15 cellular contexts compared by ENCODE assay signal in genomic region chr6:109322825-109323580, GRCh38. TPM values are rescaled to one million over a fixed set of nuclear protein-coding genes. Genes with fewer than 3 reads are reported as not detected.
DNase-seq lines count a peak whose midpoint lies in the region; ATAC-seq and TF ChIP-seq lines count a peak whose summit lies in the region.
"Had no signal": no experiment of that assay in that cellular context is flagged by ENCODE, and none has a peak within 500 bp of the region (broad histone marks: within the 10 kb centered on the region; RNA-seq: fewer than 3 reads in every experiment).

No MANE protein-coding gene starts in this region.

- WGBS in heart right ventricle, 2 donors: 70 to 74% methylated on average over 6 of the region's 6 CpGs

- no peak overlapping the region for H3K4me3 Mint-ChIP-seq in activated naive CD8-positive, alpha-beta T cell treated with anti-CD3 and anti-CD28 coated beads for 36 hours
- H3K4me3 Mint-ChIP-seq in activated naive CD8-positive, alpha-beta T cell treated with anti-CD3 and anti-CD28 coated beads, Interleukin-2, amount 50 U/mL, for 24 hours: no peak overlapping the region

- H3K9me3 ChIP-seq in heart right ventricle (no peaks in the 10 kb centered on the region), tibial artery (no peaks in the 10 kb centered on the region)
- H3K9me3 ChIP-seq: body of pancreas, gastrocnemius medialis, vagina had no signal

- H3K4me3 ChIP-seq in heart right ventricle (no peak overlapping the region), tibial artery (peak overlapping the region; percentile 29 to 40)
- H3K4me3 ChIP-seq: body of pancreas, gastrocnemius medialis, vagina had no signal

- H3K27me3 ChIP-seq in heart right ventricle (no peaks in the 10 kb centered on the region), tibial artery (no peaks in the 10 kb centered on the region)
- H3K27me3 ChIP-seq: body of pancreas, gastrocnemius medialis, vagina had no signal

- peaks cover 6% of the 10 kb centered on the region for H3K4me1 Mint-ChIP-seq in activated naive CD8-positive, alpha-beta T cell treated with anti-CD3 and anti-CD28 coated beads for 36 hours
- peaks cover 9% of the 10 kb centered on the region for H3K4me1 Mint-ChIP-seq in activated naive CD8-positive, alpha-beta T cell treated with anti-CD3 and anti-CD28 coated beads, Interleukin-2, amount 50 U/mL, for 24 hours

- H3K27ac ChIP-seq in heart right ventricle: peak overlapping the region in 1 of 10 donors; percentile 73
- peak overlapping the region; percentile 69 to 75 for H3K27ac ChIP-seq in tibial artery
- H3K27ac ChIP-seq: body of pancreas, gastrocnemius medialis, KMS-11, vagina had no signal

- H3K36me3 ChIP-seq in heart right ventricle: no peaks in the 10 kb centered on the region
- no peaks in the 10 kb centered on the region for H3K36me3 ChIP-seq in tibial artery
- H3K36me3 ChIP-seq: gastrocnemius medialis, vagina had no signal

- no peak for ATAC-seq in activated naive CD8-positive, alpha-beta T cell treated with anti-CD3 and anti-CD28 coated beads, Interleukin-2, amount 50 U/mL, for 24 hours
- ATAC-seq in heart right ventricle (peak; percentile 41 to 84 (median 76)), HG03565 (IDR thresholded peaks at IDR 0.05; ENCODE audit: unreplicated experiment) (no peak), HG02623 (IDR thresholded peaks at IDR 0.05; ENCODE audit: unreplicated experiment) (no peak)
- ATAC-seq: body of pancreas, gastrocnemius medialis, Panc1 had no signal

- no peaks in the 10 kb centered on the region for H3K9me3 Mint-ChIP-seq in activated naive CD8-positive, alpha-beta T cell treated with anti-CD3 and anti-CD28 coated beads for 36 hours
- no peaks in the 10 kb centered on the region for H3K9me3 Mint-ChIP-seq in activated naive CD8-positive, alpha-beta T cell treated with anti-CD3 and anti-CD28 coated beads, Interleukin-2, amount 50 U/mL, for 24 hours

- no peaks in the 10 kb centered on the region for H3K27me3 Mint-ChIP-seq in activated naive CD8-positive, alpha-beta T cell treated with anti-CD3 and anti-CD28 coated beads for 36 hours
- H3K27me3 Mint-ChIP-seq in activated naive CD8-positive, alpha-beta T cell treated with anti-CD3 and anti-CD28 coated beads, Interleukin-2, amount 50 U/mL, for 24 hours: no peaks in the 10 kb centered on the region

- peak overlapping the region; percentile 57 for H3K27ac Mint-ChIP-seq in activated naive CD8-positive, alpha-beta T cell treated with anti-CD3 and anti-CD28 coated beads for 36 hours
- no peak overlapping the region for H3K27ac Mint-ChIP-seq in activated naive CD8-positive, alpha-beta T cell treated with anti-CD3 and anti-CD28 coated beads, Interleukin-2, amount 50 U/mL, for 24 hours

- TF ChIP-seq CTCF in heart right ventricle (IDR thresholded peaks at IDR 0.05) (no peak), tibial artery (IDR thresholded peaks at IDR 0.05) (no peak)

- no peaks in the 10 kb centered on the region for H3K36me3 Mint-ChIP-seq in activated naive CD8-positive, alpha-beta T cell treated with anti-CD3 and anti-CD28 coated beads for 36 hours
- H3K36me3 Mint-ChIP-seq in activated naive CD8-positive, alpha-beta T cell treated with anti-CD3 and anti-CD28 coated beads, Interleukin-2, amount 50 U/mL, for 24 hours (ENCODE audit: low read depth): no peaks in the 10 kb centered on the region

- intact Hi-C loops in heart right ventricle (cut with DNase I): no loop called here
- intact Hi-C loops in tibial artery (cut with DNase I; ENCODE audit: low total_unique reads): no loop called here

- no peak for DNase-seq in activated naive CD8-positive, alpha-beta T cell treated with anti-CD3 and anti-CD28 coated beads for 36 hours
- no peak for DNase-seq in activated naive CD8-positive, alpha-beta T cell treated with anti-CD3 and anti-CD28 coated beads, Interleukin-2, amount 50 U/mL, for 24 hours
- DNase-seq in NOMO-1 treated with dmso at 0.1 percent for 144 hours (lab: John Stamatoyannopoulos, UW; ENCODE audit: unreplicated experiment) (peak; percentile 74), heart right ventricle (peak in 1 of 2 donors; percentile 43), tibial artery (peak; percentile 64 to 76), NCI-H1105 (lab: John Stamatoyannopoulos, UW) (no peak)
- DNase-seq: ACHN; stimulated activated CD4-positive, alpha-beta T cell treated with anti-CD3 and anti-CD28 coated beads, Interleukin-4, amount 100 ng/mL, for 24 hours had no signal

- H3K4me1 ChIP-seq in heart right ventricle: peaks cover 0 to 37% (median 4%) of the 10 kb centered on the region in 9 donors
- H3K4me1 ChIP-seq in tibial artery: peaks cover 0 to 33% (median 17%) of the 10 kb centered on the region in 4 donors
- H3K4me1 ChIP-seq: body of pancreas, vagina had no signal

RNA-seq across cellular contexts. Expression of gene CD164, which starts 59.3 kb away (rescaled TPM):
- 100 to 1,000 TPM; 171 to 180 TPM for total RNA-seq in activated naive CD8-positive, alpha-beta T cell treated with anti-CD3 and anti-CD28 coated beads for 36 hours
- 100 to 1,000 TPM; 106 to 180 (median 130) TPM for total RNA-seq in heart right ventricle
- polyA plus RNA-seq in heart right ventricle: 100 to 1,000 TPM in 1 of 2 donors, 10 to 100 TPM in 1; 88.5 to 138 TPM

Comparison
In these comparisons a context has a peak if more than half of its experiments do, and no peak if none do; other contexts are left out.
1. DNase-seq: peak in NOMO-1 treated with dmso at 0.1 percent for 144 hours (single experiment) and tibial artery (2 of 2); none in activated naive CD8-positive, alpha-beta T cell treated with anti-CD3 and anti-CD28 coated beads for 36 hours (single experiment), activated naive CD8-positive, alpha-beta T cell treated with anti-CD3 and anti-CD28 coated beads, Interleukin-2, amount 50 U/mL, for 24 hours (single experiment) and NCI-H1105 (single experiment).
2. ATAC-seq: peak in heart right ventricle (8 of 8); none in activated naive CD8-positive, alpha-beta T cell treated with anti-CD3 and anti-CD28 coated beads, Interleukin-2, amount 50 U/mL, for 24 hours (single experiment), HG03565 (single experiment) and HG02623 (single experiment).
3. H3K4me3 ChIP-seq: peak in tibial artery (2 of 2); none in heart right ventricle (0 of 10).